1 cellular context compared by ENCODE assay signal in genomic region chr10:79242620-79243152, GRCh38.
A peak's percentile ranks its signal among the peaks of the same experiment; 100 is the strongest.
TF ChIP-seq lines count a peak whose summit lies in the region.

No MANE protein-coding gene starts in this region.

TF ChIP-seq in H1, 55 proteins besides CTCF, POLR2A, EP300 and RAD21 (continued from another document):
- TF ChIP-seq RBBP5 (IDR thresholded peaks at IDR 0.05; ENCODE audit: borderline replicate concordance, low read depth, low read length) = peak; percentile 19; the same call in 1 of the 2 replicates
- TF ChIP-seq SP1 (IDR thresholded peaks at IDR 0.05; ENCODE audit: low read depth, low read length) = no peak
- no peak for TF ChIP-seq SIN3A (conservative IDR thresholded peaks at IDR 0.05 in 1 of 2, IDR thresholded peaks at IDR 0.05 in 1 of 2; ENCODE audit: low read depth in 1 of 2, low read length in 2 of 2)
- TF ChIP-seq EZH2 (IDR thresholded peaks at IDR 0.05; ENCODE audit: low read depth, low read length, severe bottlenecking) = no peak
- peak; percentile 79 for TF ChIP-seq ASH2L (IDR thresholded peaks at IDR 0.05; ENCODE audit: low read length)
- TF ChIP-seq KDM5A (IDR thresholded peaks at IDR 0.05; ENCODE audit: low read length) = no peak
- TF ChIP-seq NRF1 (IDR thresholded peaks at IDR 0.05; ENCODE audit: low read depth, low read length) = no peak
- no peak for TF ChIP-seq NANOG (IDR thresholded peaks at IDR 0.05; ENCODE audit: insufficient read depth, low read depth, low read length, poor library complexity, severe bottlenecking)
- no peak for TF ChIP-seq TAF7 (optimal IDR thresholded peaks at IDR 0.05; ENCODE audit: borderline replicate concordance, low read depth, low read length)
- no peak for TF ChIP-seq ATF2 (IDR thresholded peaks at IDR 0.05; ENCODE audit: low read length)
